Comparison of ENCODE assay signal across 11 cellular contexts in genomic region chr10:121662945-121663917, GRCh38.
DNase-seq lines count a peak whose midpoint lies in the region; ATAC-seq, FAIRE-seq and TF ChIP-seq lines count a peak whose summit lies in the region.
"Had no signal": no experiment of that assay in that cellular context is flagged by ENCODE, and none has a peak within 500 bp of the region (broad histone marks: within the 10 kb centered on the region; RNA-seq: fewer than 3 reads in every experiment).

No MANE protein-coding gene starts in this region.

- H3K36me3 ChIP-seq in GM23248 (ENCODE audit: low read depth): no peaks in the 10 kb centered on the region

- no peaks in the 10 kb centered on the region for H3K79me2 ChIP-seq in GM23248 (ENCODE audit: insufficient read depth)

- no peak overlapping the region for H3K9ac ChIP-seq in GM23248

- H3K4me3 ChIP-seq in HFF-Myc (replicated peaks; ENCODE audit: low read depth, low read length) (no peak overlapping the region), astrocyte of the cerebellum (ENCODE audit: low read depth, low read length) (no peak overlapping the region), GM23248 (no peak overlapping the region)

- in situ Hi-C loops in astrocyte of the cerebellum (cut with HindIII; ENCODE audit: low sequenced_read_pairs): no loop called here
- in situ Hi-C loops in GM23248 (cut with MboI): no loop called here

- TF ChIP-seq CTCF in HFF-Myc (IDR thresholded peaks at IDR 0.05; ENCODE audit: low read depth, low read length, missing control alignments) (peak; percentile 6), astrocyte of the cerebellum (IDR thresholded peaks at IDR 0.05; ENCODE audit: low read depth, low read length, missing control alignments) (peak; percentile 5)

- H3K9me2 ChIP-seq in GM23248 (ENCODE audit: insufficient read depth): no peaks in the 10 kb centered on the region

- DNase-seq in DMS 273 (lab: John Stamatoyannopoulos, UW; ENCODE audit: unreplicated experiment) (peak; percentile 49), DMS 273 treated with DMSO at 0.1 percent for 48 hours (lab: John Stamatoyannopoulos, UW) (no peak), HFF-Myc (ENCODE audit: extremely low read depth, low read depth) (no peak), astrocyte of the cerebellum (ENCODE audit: low read depth) (no peak), mesenteric fat pad (ENCODE audit: low spot score) (peak; percentile 86), urothelium cell line (ENCODE audit: low spot score) (no peak), GM23248 (no peak)
- DNase-seq: left ventricle myocardium superior, NCI-H2081 treated with DMSO at 0.1 percent for 48 hours had no signal

- H3K4me2 ChIP-seq in GM23248 (ENCODE audit: unreplicated experiment): no peak overlapping the region

- FAIRE-seq in urothelium cell line (lab: Jason Lieb, UNC): no peak
- FAIRE-seq: A204.1 had no signal

- no peaks in the 10 kb centered on the region for H3F3A ChIP-seq in GM23248 (ENCODE audit: insufficient read depth)

- H3K27me3 ChIP-seq in GM23248 (replicated peaks; ENCODE audit: insufficient read depth): no peaks in the 10 kb centered on the region

- H3K4me1 ChIP-seq in GM23248 (ENCODE audit: insufficient read depth): no peaks in the 10 kb centered on the region

- H2AFZ ChIP-seq in GM23248: no peak overlapping the region

- H3K9me3 ChIP-seq in GM23248 (ENCODE audit: low read depth): no peaks in the 10 kb centered on the region

- no peak overlapping the region for H3K27ac ChIP-seq in GM23248

- 61 to 63% methylated on average over 11 of the region's 11 CpGs for WGBS in GM23248 (ENCODE audit: low coverage in 1 of 2, low lambda C conversion rate in 2 of 2, missing lambda C conversion rate in 2 of 2), 2 experiments

- ATAC-seq in HG02970 (IDR thresholded peaks at IDR 0.05; ENCODE audit: low FRiP score, unreplicated experiment): no peak
- ATAC-seq: left ventricle myocardium superior had no signal

- no peaks in the 10 kb centered on the region for H4K20me1 ChIP-seq in GM23248 (ENCODE audit: insufficient read depth)

Comparison
In these comparisons a context has a peak if more than half of its experiments do, and no peak if none do; other contexts are left out.
1. DNase-seq: peak in DMS 273 (single experiment) and mesenteric fat pad (single experiment); none in DMS 273 treated with DMSO at 0.1 percent for 48 hours (single experiment), HFF-Myc (single experiment), astrocyte of the cerebellum (single experiment), urothelium cell line (single experiment) and GM23248 (single experiment).